Comparison of ENCODE assay signal across 12 cellular contexts in genomic region chr11:12162652-12163051, GRCh38. TPM values are rescaled to one million over a fixed set of nuclear protein-coding genes. Genes with fewer than 3 reads are reported as not detected.
A peak's percentile ranks its signal among the peaks of the same experiment; 100 is the strongest.
DNase-seq lines count a peak whose midpoint lies in the region; ATAC-seq and TF ChIP-seq lines count a peak whose summit lies in the region.
"Had no signal": no experiment of that assay in that cellular context is flagged by ENCODE, and none has a peak within 500 bp of the region (broad histone marks: within the 10 kb centered on the region; RNA-seq: fewer than 3 reads in every experiment).

No MANE protein-coding gene starts in this region.

- H3K9me3 ChIP-seq in cardiac muscle cell (ENCODE audit: low read depth) = no peaks in the 10 kb centered on the region
- H3K9me3 ChIP-seq in hepatocyte (ENCODE audit: low read depth) = no peaks in the 10 kb centered on the region
- H3K9me3 ChIP-seq in tibial nerve = no peaks in the 10 kb centered on the region
- H3K9me3 ChIP-seq: spleen had no signal

- no peak overlapping the region for H3K4me3 Mint-ChIP-seq in activated T-helper 17 cell treated with anti-CD3 and anti-CD28 coated beads, Interleukin-2, amount 50 U/mL, for 72 hours
- H3K4me3 Mint-ChIP-seq: activated CD8-positive, alpha-beta memory T cell treated with anti-CD3 and anti-CD28 coated beads, Interleukin-2, amount 10 ng/mL, durations not matched to agents 7 days and 5 days; neural crest cell had no signal

- no peaks in the 10 kb centered on the region for H4K20me1 ChIP-seq in hepatocyte (ENCODE audit: insufficient read depth, poor library complexity, severe bottlenecking)

- H3K36me3 Mint-ChIP-seq in activated T-helper 17 cell treated with anti-CD3 and anti-CD28 coated beads, Interleukin-2, amount 50 U/mL, for 72 hours (ENCODE audit: low read depth) = peaks cover 39% of the 10 kb centered on the region

- H3K27ac Mint-ChIP-seq in activated T-helper 17 cell treated with anti-CD3 and anti-CD28 coated beads, Interleukin-2, amount 50 U/mL, for 72 hours = peak overlapping the region; percentile 80

- intact Hi-C loops in cardiac septum (cut with DNase I) = loop anchor here (5.0 kb wide), 2 partner anchors 60 to 75 kb away; no protein-coding TSS in a partner anchor

- H3K4me1 Mint-ChIP-seq in activated T-helper 17 cell treated with anti-CD3 and anti-CD28 coated beads, Interleukin-2, amount 50 U/mL, for 72 hours = peaks cover 34% of the 10 kb centered on the region

- H3K4me3 ChIP-seq in cardiac muscle cell (no peak overlapping the region), hepatocyte (no peak overlapping the region), tibial nerve (no peak overlapping the region)
- H3K4me3 ChIP-seq: spleen had no signal

- WGBS in hepatocyte (ENCODE audit: low lambda C conversion rate, missing lambda C conversion rate) = 90% methylated on average over 1 of the region's 1 CpG
- 95 to 100% methylated on average over 1 of the region's 1 CpG for WGBS in tibial nerve, 2 donors

- TF ChIP-seq CTCF in cardiac muscle cell (IDR thresholded peaks at IDR 0.05; ENCODE audit: low read depth, low read length) = no peak
- TF ChIP-seq CTCF in hepatocyte (IDR thresholded peaks at IDR 0.05; ENCODE audit: poor library complexity) = no peak
- no peak for TF ChIP-seq CTCF in tibial nerve (IDR thresholded peaks at IDR 0.05)

- no peak for ATAC-seq in activated T-helper 17 cell treated with anti-CD3 and anti-CD28 coated beads, Interleukin-2, amount 50 U/mL, for 72 hours (replicated peaks)
- ATAC-seq in GM19397 (IDR thresholded peaks at IDR 0.05; ENCODE audit: unreplicated experiment) = no peak
- no peak for ATAC-seq in HG02938 (IDR thresholded peaks at IDR 0.05; ENCODE audit: unreplicated experiment)
- ATAC-seq: activated CD8-positive, alpha-beta memory T cell treated with anti-CD3 and anti-CD28 coated beads, Interleukin-2, amount 10 ng/mL, durations not matched to agents 7 days and 5 days had no signal

- H3K4me1 ChIP-seq in cardiac muscle cell (ENCODE audit: low read depth) = peaks cover 80% of the 10 kb centered on the region
- peaks cover 44% of the 10 kb centered on the region for H3K4me1 ChIP-seq in hepatocyte (ENCODE audit: insufficient read depth)
- H3K4me1 ChIP-seq in tibial nerve = peaks cover 0 to 75% (median 32%) of the 10 kb centered on the region in 4 donors

- no peak overlapping the region for H2AFZ ChIP-seq in hepatocyte

- no peaks in the 10 kb centered on the region for H3K9me3 Mint-ChIP-seq in activated T-helper 17 cell treated with anti-CD3 and anti-CD28 coated beads, Interleukin-2, amount 50 U/mL, for 72 hours
- H3K9me3 Mint-ChIP-seq: neural crest cell had no signal

- H3K27me3 ChIP-seq in cardiac muscle cell (no peaks in the 10 kb centered on the region), hepatocyte (no peaks in the 10 kb centered on the region), tibial nerve (no peaks in the 10 kb centered on the region)
- H3K27me3 ChIP-seq: spleen had no signal

- no peaks in the 10 kb centered on the region for H3K79me2 ChIP-seq in hepatocyte

- H3K27ac ChIP-seq in cardiac muscle cell (peak overlapping the region; percentile 99), hepatocyte (peak overlapping the region; percentile 92), tibial nerve (peak overlapping the region in 3 of 4 donors; percentile 50 to 73 (median 59))
- H3K27ac ChIP-seq: spleen had no signal

- no peak for TF ChIP-seq EP300 in tibial nerve (IDR thresholded peaks at IDR 0.05)

- H3K4me2 ChIP-seq in hepatocyte = no peak overlapping the region

- peaks cover 7% of the 10 kb centered on the region for H3K36me3 ChIP-seq in cardiac muscle cell
- no peaks in the 10 kb centered on the region for H3K36me3 ChIP-seq in hepatocyte (replicated peaks; ENCODE audit: insufficient read depth, low read depth)
- no peaks in the 10 kb centered on the region for H3K36me3 ChIP-seq in tibial nerve

- H3K9me2 ChIP-seq in hepatocyte (replicated peaks; ENCODE audit: insufficient read depth) = no peaks in the 10 kb centered on the region

- no peak for TF ChIP-seq POLR2A in tibial nerve (IDR thresholded peaks at IDR 0.05)

- no peak for DNase-seq in cardiac muscle cell (ENCODE audit: low read depth in 1 of 2, low spot score in 1 of 2)
- no peak for DNase-seq in cardiac septum (ENCODE audit: low spot score)
- no peak for DNase-seq in hepatocyte (ENCODE audit: low spot score)
- DNase-seq in tibial nerve (ENCODE audit: low spot score in 2 of 2) = no peak
- DNase-seq in putamen (ENCODE audit: low spot score) = no peak
- DNase-seq: activated CD8-positive, alpha-beta memory T cell treated with anti-CD3 and anti-CD28 coated beads, Interleukin-2, amount 10 ng/mL, durations not matched to agents 7 days and 5 days; NCI-H1092; spleen had no signal

- H3K27me3 Mint-ChIP-seq in activated T-helper 17 cell treated with anti-CD3 and anti-CD28 coated beads, Interleukin-2, amount 50 U/mL, for 72 hours = no peaks in the 10 kb centered on the region
- H3K27me3 Mint-ChIP-seq: activated CD8-positive, alpha-beta memory T cell treated with anti-CD3 and anti-CD28 coated beads, Interleukin-2, amount 10 ng/mL, durations not matched to agents 7 days and 5 days had no signal

RNA-seq across cellular contexts. Expression of gene MICAL2, which starts 52.3 kb away (rescaled TPM):
- total RNA-seq in cardiac muscle cell = 123 and 178 TPM in 2 replicates
- polyA plus RNA-seq in cardiac muscle cell = 153 and 191 TPM in 2 replicates
- total RNA-seq in cardiac septum = 98.7 TPM
- 100 to 1,000 TPM; 127 to 253 TPM for total RNA-seq in activated T-helper 17 cell treated with anti-CD3 and anti-CD28 coated beads, Interleukin-2, amount 50 U/mL, for 72 hours
- total RNA-seq in hepatocyte = 55.6 and 56.0 TPM in 2 replicates
- 36.8 and 55.8 TPM in 2 replicates for polyA plus RNA-seq in hepatocyte
- 100 to 1,000 TPM in 2 of 4 donors, 10 to 100 TPM in 2; 87.0 to 136 (median 101) TPM for total RNA-seq in tibial nerve
